22 cellular contexts compared by ENCODE assay signal in the genomic region with DNA sequence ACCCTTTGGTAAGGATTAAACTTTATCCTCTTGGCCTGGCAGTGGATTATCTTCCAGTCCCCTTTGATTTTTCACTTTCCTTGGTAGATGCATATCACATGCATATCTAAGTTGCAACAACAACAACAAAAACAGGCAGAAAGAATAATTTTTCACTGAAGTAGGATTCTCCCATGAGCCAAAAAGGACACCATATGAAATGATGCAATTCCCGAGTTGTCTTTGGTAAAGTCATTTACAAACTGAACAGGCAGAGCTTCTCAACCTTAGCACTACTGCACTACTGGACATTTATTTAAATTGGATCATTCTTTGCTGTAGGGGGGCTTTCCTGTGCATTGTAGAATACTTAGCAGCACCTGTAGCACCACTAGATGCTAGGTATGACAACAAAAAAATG.
DNase-seq lines count a peak whose midpoint lies in the region; ATAC-seq and TF ChIP-seq lines count a peak whose summit lies in the region.
"Had no signal": no experiment of that assay in that cellular context is flagged by ENCODE, and none has a peak within 500 bp of the region (broad histone marks: within the 10 kb centered on the region; RNA-seq: fewer than 3 reads in every experiment).

No MANE protein-coding gene starts in this region.

- peaks cover 20% of the 10 kb centered on the region for H3K4me1 ChIP-seq in PC-3 (ENCODE audit: insufficient read depth, low read length)
- H3K4me1 ChIP-seq: BLaER1 had no signal

- ATAC-seq in PC-3 (no peak), GM18870 (IDR thresholded peaks at IDR 0.05; ENCODE audit: unreplicated experiment) (no peak)
- ATAC-seq: GM12878 had no signal

- peak; percentile 45 for DNase-seq in NCI-H82 (lab: John Stamatoyannopoulos, UW)
- no peak for DNase-seq in NCI-H82 treated with DMSO at 0.1 percent for 48 hours (lab: John Stamatoyannopoulos, UW; ENCODE audit: unreplicated experiment)
- no peak for DNase-seq in PC-3
- DNase-seq in NCI-H1417 treated with DMSO at 0.1 percent for 48 hours (lab: John Stamatoyannopoulos, UW) = no peak
- DNase-seq: 8988T; ACHN; BE2C; C1 segment of cervical spinal cord; CD4-positive, alpha-beta memory T cell; CD4-positive, CD25-positive, alpha-beta regulatory T cell; CD8-positive, alpha-beta memory T cell; COR-L47; DMS 273 treated with DMSO at 0.1 percent for 48 hours; DMS153; DMS79; DND-41; EL; GDM1 had no signal

- CTCF ChIA-PET in PC-3 (lab: Charles Lee) = no interaction called here

- TF ChIP-seq CTCF in 22Rv1 (IDR thresholded peaks at IDR 0.05) (no peak), PC-3 (conservative IDR thresholded peaks at IDR 0.05; ENCODE audit: low read depth, low read length) (no peak)

- POLR2A ChIA-PET in PC-3 (lab: Charles Lee; ENCODE audit: unreplicated experiment) = interaction anchor here (0.6 kb wide), 1 partner anchor 8 kb away, joined by 5 read pairs; no protein-coding TSS in a partner anchor

- no peaks in the 10 kb centered on the region for H3K9me3 ChIP-seq in PC-3 (ENCODE audit: low read length)
- H3K9me3 ChIP-seq: BE2C, BLaER1 had no signal

- no peaks in the 10 kb centered on the region for H4K20me1 ChIP-seq in PC-3 (ENCODE audit: low read length)
- H4K20me1 ChIP-seq: BLaER1 had no signal

- no TSS peak for BruUV-seq in PC-3 (replicated peaks; lab: Mats Ljungman, UMichigan)

- H3K79me2 ChIP-seq in PC-3 (ENCODE audit: low read length) = no peaks in the 10 kb centered on the region

- no peaks in the 10 kb centered on the region for H3K27me3 ChIP-seq in PC-3 (ENCODE audit: low read length)
- H3K27me3 ChIP-seq: BE2C, BLaER1 had no signal

- intact Hi-C loops in PC-3 (cut with micrococcal nuclease) = loop anchor here (2.0 kb wide), 1 partner anchor 76 kb away; no protein-coding TSS in a partner anchor

- no peaks in the 10 kb centered on the region for H3K9me2 ChIP-seq in PC-3 (replicated peaks; ENCODE audit: low read length)

- H2AFZ ChIP-seq in PC-3 (ENCODE audit: low read length) = no peak overlapping the region

- H3K4me2 ChIP-seq in PC-3 (ENCODE audit: low read length) = peak overlapping the region; percentile 45; the same call in 1 of the 2 replicates
- H3K4me2 ChIP-seq: BLaER1 had no signal

- peak overlapping the region; percentile 25 for H3K27ac ChIP-seq in 22Rv1
- peak overlapping the region; percentile 76 for H3K27ac ChIP-seq in PC-3 (ENCODE audit: low read length)
- H3K27ac ChIP-seq: BLaER1 had no signal

- H3K4me3 ChIP-seq in PC-3 (ENCODE audit: low read length) = no peak overlapping the region
- H3K4me3 ChIP-seq: BLaER1, GM12878 had no signal

- H3K36me3 ChIP-seq in PC-3 (ENCODE audit: low read depth, low read length) = no peaks in the 10 kb centered on the region
- H3K36me3 ChIP-seq: BE2C, BLaER1 had no signal

- H3K9ac ChIP-seq in PC-3 (ENCODE audit: low read length) = no peak overlapping the region
- H3K9ac ChIP-seq: BLaER1 had no signal

- H3F3A ChIP-seq in PC-3 (ENCODE audit: low read length, unreplicated experiment) = no peaks in the 10 kb centered on the region
